Comparison of ENCODE assay signal across 1 cellular context in the genomic region with DNA sequence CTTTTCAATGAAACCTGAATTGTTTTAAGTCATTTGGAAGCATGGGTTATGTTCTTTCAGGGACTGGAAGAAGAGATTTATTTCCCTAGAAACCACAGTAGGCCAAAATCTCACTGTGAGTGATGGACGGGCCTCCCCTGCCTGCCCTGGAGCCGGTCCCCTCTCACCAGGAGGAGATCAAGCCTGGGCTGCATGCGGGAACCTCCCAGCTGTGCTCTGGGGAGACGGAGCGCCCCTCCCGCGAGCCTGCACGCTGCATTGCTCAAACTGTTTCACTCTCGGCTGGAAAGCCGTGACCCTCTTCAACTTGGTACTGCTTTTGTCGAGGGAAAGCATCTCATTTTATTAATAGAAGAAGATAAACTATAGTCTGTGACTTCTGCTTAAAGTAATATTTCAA.
TF ChIP-seq lines count a peak whose summit lies in the region.

No MANE protein-coding gene starts in this region.

TF ChIP-seq in WTC11, 78 proteins besides CTCF, POLR2A, EP300 and RAD21 (continued from another document):
- TF ChIP-seq, protein P1, sequence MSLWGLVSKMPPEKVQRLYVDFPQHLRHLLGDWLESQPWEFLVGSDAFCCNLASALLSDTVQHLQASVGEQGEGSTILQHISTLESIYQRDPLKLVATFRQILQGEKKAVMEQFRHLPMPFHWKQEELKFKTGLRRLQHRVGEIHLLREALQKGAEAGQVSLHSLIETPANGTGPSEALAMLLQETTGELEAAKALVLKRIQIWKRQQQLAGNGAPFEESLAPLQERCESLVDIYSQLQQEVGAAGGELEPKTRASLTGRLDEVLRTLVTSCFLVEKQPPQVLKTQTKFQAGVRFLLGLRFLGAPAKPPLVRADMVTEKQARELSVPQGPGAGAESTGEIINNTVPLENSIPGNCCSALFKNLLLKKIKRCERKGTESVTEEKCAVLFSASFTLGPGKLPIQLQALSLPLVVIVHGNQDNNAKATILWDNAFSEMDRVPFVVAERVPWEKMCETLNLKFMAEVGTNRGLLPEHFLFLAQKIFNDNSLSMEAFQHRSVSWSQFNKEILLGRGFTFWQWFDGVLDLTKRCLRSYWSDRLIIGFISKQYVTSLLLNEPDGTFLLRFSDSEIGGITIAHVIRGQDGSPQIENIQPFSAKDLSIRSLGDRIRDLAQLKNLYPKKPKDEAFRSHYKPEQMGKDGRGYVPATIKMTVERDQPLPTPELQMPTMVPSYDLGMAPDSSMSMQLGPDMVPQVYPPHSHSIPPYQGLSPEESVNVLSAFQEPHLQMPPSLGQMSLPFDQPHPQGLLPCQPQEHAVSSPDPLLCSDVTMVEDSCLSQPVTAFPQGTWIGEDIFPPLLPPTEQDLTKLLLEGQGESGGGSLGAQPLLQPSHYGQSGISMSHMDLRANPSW (CRISPR knock-in tag; conservative IDR thresholded peaks at IDR 0.05; ENCODE audit: low read depth), result no peak
- TF ChIP-seq MXD4 (CRISPR knock-in tag; IDR thresholded peaks at IDR 0.05; ENCODE audit: borderline replicate concordance), result no peak
- TF ChIP-seq, protein P2, sequence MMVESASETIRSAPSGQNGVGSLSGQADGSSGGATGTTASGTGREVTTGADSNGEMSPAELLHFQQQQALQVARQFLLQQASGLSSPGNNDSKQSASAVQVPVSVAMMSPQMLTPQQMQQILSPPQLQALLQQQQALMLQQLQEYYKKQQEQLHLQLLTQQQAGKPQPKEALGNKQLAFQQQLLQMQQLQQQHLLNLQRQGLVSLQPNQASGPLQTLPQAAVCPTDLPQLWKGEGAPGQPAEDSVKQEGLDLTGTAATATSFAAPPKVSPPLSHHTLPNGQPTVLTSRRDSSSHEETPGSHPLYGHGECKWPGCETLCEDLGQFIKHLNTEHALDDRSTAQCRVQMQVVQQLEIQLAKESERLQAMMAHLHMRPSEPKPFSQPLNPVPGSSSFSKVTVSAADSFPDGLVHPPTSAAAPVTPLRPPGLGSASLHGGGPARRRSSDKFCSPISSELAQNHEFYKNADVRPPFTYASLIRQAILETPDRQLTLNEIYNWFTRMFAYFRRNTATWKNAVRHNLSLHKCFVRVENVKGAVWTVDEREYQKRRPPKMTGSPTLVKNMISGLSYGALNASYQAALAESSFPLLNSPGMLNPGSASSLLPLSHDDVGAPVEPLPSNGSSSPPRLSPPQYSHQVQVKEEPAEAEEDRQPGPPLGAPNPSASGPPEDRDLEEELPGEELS (CRISPR knock-in tag; IDR thresholded peaks at IDR 0.05), result no peak
- TF ChIP-seq, protein P3, sequence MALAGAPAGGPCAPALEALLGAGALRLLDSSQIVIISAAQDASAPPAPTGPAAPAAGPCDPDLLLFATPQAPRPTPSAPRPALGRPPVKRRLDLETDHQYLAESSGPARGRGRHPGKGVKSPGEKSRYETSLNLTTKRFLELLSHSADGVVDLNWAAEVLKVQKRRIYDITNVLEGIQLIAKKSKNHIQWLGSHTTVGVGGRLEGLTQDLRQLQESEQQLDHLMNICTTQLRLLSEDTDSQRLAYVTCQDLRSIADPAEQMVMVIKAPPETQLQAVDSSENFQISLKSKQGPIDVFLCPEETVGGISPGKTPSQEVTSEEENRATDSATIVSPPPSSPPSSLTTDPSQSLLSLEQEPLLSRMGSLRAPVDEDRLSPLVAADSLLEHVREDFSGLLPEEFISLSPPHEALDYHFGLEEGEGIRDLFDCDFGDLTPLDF (CRISPR knock-in tag; IDR thresholded peaks at IDR 0.05), result no peak
- no peak for TF ChIP-seq FOXJ3 (CRISPR knock-in tag; IDR thresholded peaks at IDR 0.05; ENCODE audit: borderline replicate concordance)
- TF ChIP-seq ZNF138 (CRISPR knock-in tag; conservative IDR thresholded peaks at IDR 0.05), result no peak
- TF ChIP-seq JAZF1 (CRISPR knock-in tag; IDR thresholded peaks at IDR 0.05), result no peak
- TF ChIP-seq, protein P4, sequence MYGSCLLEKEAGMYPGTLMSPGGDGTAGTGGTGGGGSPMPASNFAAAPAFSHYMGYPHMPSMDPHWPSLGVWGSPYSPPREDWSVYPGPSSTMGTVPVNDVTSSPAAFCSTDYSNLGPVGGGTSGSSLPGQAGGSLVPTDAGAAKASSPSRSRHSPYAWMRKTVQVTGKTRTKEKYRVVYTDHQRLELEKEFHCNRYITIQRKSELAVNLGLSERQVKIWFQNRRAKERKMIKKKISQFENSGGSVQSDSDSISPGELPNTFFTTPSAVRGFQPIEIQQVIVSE (CRISPR knock-in tag; IDR thresholded peaks at IDR 0.05; ENCODE audit: borderline replicate concordance), result no peak
- TF ChIP-seq, protein P5, sequence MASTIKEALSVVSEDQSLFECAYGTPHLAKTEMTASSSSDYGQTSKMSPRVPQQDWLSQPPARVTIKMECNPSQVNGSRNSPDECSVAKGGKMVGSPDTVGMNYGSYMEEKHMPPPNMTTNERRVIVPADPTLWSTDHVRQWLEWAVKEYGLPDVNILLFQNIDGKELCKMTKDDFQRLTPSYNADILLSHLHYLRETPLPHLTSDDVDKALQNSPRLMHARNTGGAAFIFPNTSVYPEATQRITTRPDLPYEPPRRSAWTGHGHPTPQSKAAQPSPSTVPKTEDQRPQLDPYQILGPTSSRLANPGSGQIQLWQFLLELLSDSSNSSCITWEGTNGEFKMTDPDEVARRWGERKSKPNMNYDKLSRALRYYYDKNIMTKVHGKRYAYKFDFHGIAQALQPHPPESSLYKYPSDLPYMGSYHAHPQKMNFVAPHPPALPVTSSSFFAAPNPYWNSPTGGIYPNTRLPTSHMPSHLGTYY (CRISPR knock-in tag; IDR thresholded peaks at IDR 0.05), result no peak
- TF ChIP-seq ZNF396 (CRISPR knock-in tag; IDR thresholded peaks at IDR 0.05; ENCODE audit: borderline replicate concordance), result no peak
- no peak for TF ChIP-seq ZBTB21 (CRISPR knock-in tag; IDR thresholded peaks at IDR 0.05; ENCODE audit: borderline replicate concordance)
- TF ChIP-seq CREB1 (CRISPR knock-in tag; IDR thresholded peaks at IDR 0.05), result no peak
